ENCODE assay signal across 8 cellular contexts in genomic region chr16:4767872-4768548, GRCh38. TPM values are rescaled to one million over a fixed set of nuclear protein-coding genes. Genes with fewer than 3 reads are reported as not detected.
DNase-seq lines count a peak whose midpoint lies in the region; ATAC-seq and TF ChIP-seq lines count a peak whose summit lies in the region.

No MANE protein-coding gene starts in this region.

- POLR2A ChIA-PET in Panc1 (lab: Charles Lee), result no interaction called here

- H3K36me3 ChIP-seq in BE2C (peaks cover 5% of the 10 kb centered on the region), Panc1 (ENCODE audit: control insufficient read depth, insufficient read depth, low read length) (no peaks in the 10 kb centered on the region), endocrine pancreas (ENCODE audit: control insufficient read depth, insufficient read depth, low read length) (peaks cover 3% of the 10 kb centered on the region)

- CTCF ChIA-PET in Panc1 (lab: Charles Lee), result interaction anchor here (0.6 kb wide), 1 partner anchor 108 kb away, joined by 3 read pairs; no protein-coding TSS in a partner anchor

- H3K4me1 ChIP-seq in BE2C (no peaks in the 10 kb centered on the region), Panc1 (ENCODE audit: control insufficient read depth, insufficient read depth, low read length) (peaks cover 18% of the 10 kb centered on the region), endocrine pancreas (ENCODE audit: control insufficient read depth, insufficient read depth, low read length) (no peaks in the 10 kb centered on the region)

- peak overlapping the region; percentile 82 for H3K4me3 Mint-ChIP-seq in nephron progenitor cell

- no peak for TF ChIP-seq CTCF in BE2C (IDR thresholded peaks at IDR 0.05; ENCODE audit: low read depth, low read length)
- TF ChIP-seq CTCF in Panc1 (IDR thresholded peaks at IDR 0.05), result no peak
- no peak for TF ChIP-seq CTCF in nephron progenitor cell (IDR thresholded peaks at IDR 0.05)

- H3K27me3 Mint-ChIP-seq in nephron progenitor cell (ENCODE audit: low read depth, poor library complexity), result no peaks in the 10 kb centered on the region

- no peaks in the 10 kb centered on the region for H3K9me3 Mint-ChIP-seq in nephron progenitor cell

- peak overlapping the region; percentile 97 for H3K27ac ChIP-seq in Panc1 (ENCODE audit: low read length)

- H3K9me3 ChIP-seq in BE2C (no peaks in the 10 kb centered on the region), Panc1 (ENCODE audit: control insufficient read depth, insufficient read depth, low read depth, low read length) (no peaks in the 10 kb centered on the region), endocrine pancreas (ENCODE audit: control insufficient read depth, low read length) (no peaks in the 10 kb centered on the region)

- H3K4me3 ChIP-seq in BE2C (ENCODE audit: low read depth, low read length) (peak overlapping the region; percentile 70), Panc1 (ENCODE audit: low read depth in 2 of 2, low read length in 2 of 2) (peak overlapping the region; percentile 70 to 94), endocrine pancreas (ENCODE audit: control insufficient read depth, insufficient read depth, low read length) (peak overlapping the region; percentile 78)

- peaks cover 6% of the 10 kb centered on the region for H3K36me3 Mint-ChIP-seq in nephron progenitor cell (ENCODE audit: low read depth)

- BruUV-seq in Panc1 (replicated peaks; lab: Mats Ljungman, UMichigan), result no TSS peak

- ATAC-seq in GM19372 (IDR thresholded peaks at IDR 0.05; ENCODE audit: low read depth, unreplicated experiment), result peak; percentile 2
- ATAC-seq in Panc1, result no peak
- ATAC-seq in GM18861 (IDR thresholded peaks at IDR 0.05; ENCODE audit: unreplicated experiment), result no peak

- in situ Hi-C loops in Panc1 (cut with HindIII; ENCODE audit: low pct_unique_long_range_greater_than_20kb, low sequenced_read_pairs), result no loop called here

- intact Hi-C loops in Panc1 (cut with micrococcal nuclease; ENCODE audit: unreplicated experiment), result no loop called here

- H3K4me1 Mint-ChIP-seq in nephron progenitor cell, result peaks cover 25% of the 10 kb centered on the region

- DNase-seq in BE2C (no peak), Panc1 (ENCODE audit: low read depth, low spot score) (no peak), nephron progenitor cell (no peak), mesenteric fat pad (ENCODE audit: low spot score) (no peak)
- DNase-seq in stimulated activated CD4-positive, alpha-beta T cell treated with anti-CD3 and anti-CD28 coated beads, Interleukin-4, amount 100 ng/mL, for 24 hours, result no peak

- no peak overlapping the region for H3K27ac Mint-ChIP-seq in nephron progenitor cell

- no peaks in the 10 kb centered on the region for H3K27me3 ChIP-seq in BE2C
- no peaks in the 10 kb centered on the region for H3K27me3 ChIP-seq in Panc1 (ENCODE audit: control insufficient read depth, insufficient read depth, low read length)
- H3K27me3 ChIP-seq in endocrine pancreas (ENCODE audit: control insufficient read depth, insufficient read depth, low read length), result no peaks in the 10 kb centered on the region

- no peak overlapping the region for H3K9ac ChIP-seq in endocrine pancreas (ENCODE audit: control insufficient read depth, insufficient read depth, low read length)

RNA-seq across cellular contexts. Expression of gene ZNF500, which starts 1.0 kb away (rescaled TPM):
- 11.1 TPM for polyA plus RNA-seq in BE2C (2012; ENCODE audit: insufficient read depth, insufficient read length, low read depth)
- total RNA-seq in Panc1 (2021; ENCODE audit: unreplicated experiment), result 25.8 TPM
- polyA plus RNA-seq in Panc1 (2012; ENCODE audit: insufficient read length), result 17.4 TPM
- total RNA-seq in mesenteric fat pad, result 12.4 TPM

RNA-seq across cellular contexts. Expression of gene SEPTIN12, which starts 20.1 kb away (rescaled TPM):
- polyA plus RNA-seq in BE2C (2012; ENCODE audit: insufficient read depth, insufficient read length, low read depth), result not detected
- total RNA-seq in Panc1 (2021; ENCODE audit: unreplicated experiment) (not detected), mesenteric fat pad (not detected)
- not detected for polyA plus RNA-seq in Panc1 (2012; ENCODE audit: insufficient read length)

RNA-seq across cellular contexts. Expression of gene SMIM22, which starts 27.2 kb away (rescaled TPM):
- polyA plus RNA-seq in BE2C (2012; ENCODE audit: insufficient read depth, insufficient read length, low read depth), result 5.6 TPM
- total RNA-seq in Panc1 (2021; ENCODE audit: unreplicated experiment) (not detected), mesenteric fat pad (not detected)
- polyA plus RNA-seq in Panc1 (2012; ENCODE audit: insufficient read length), result not detected

RNA-seq across cellular contexts. Expression of gene DNAAF8, which starts 33.7 kb away (rescaled TPM):
- polyA plus RNA-seq in BE2C (2012; ENCODE audit: insufficient read depth, insufficient read length, low read depth), result 0.57 TPM
- 2.3 TPM for total RNA-seq in Panc1 (2021; ENCODE audit: unreplicated experiment)
- polyA plus RNA-seq in Panc1 (2012; ENCODE audit: insufficient read length), result 2.5 TPM
- total RNA-seq in mesenteric fat pad, result 1.3 TPM

RNA-seq across cellular contexts. Expression of gene ANKS3, which starts 33.9 kb away (rescaled TPM):
- polyA plus RNA-seq in BE2C (2012; ENCODE audit: insufficient read depth, insufficient read length, low read depth), result 26.6 TPM
- 26.6 TPM for total RNA-seq in Panc1 (2021; ENCODE audit: unreplicated experiment)
- 26.3 TPM for polyA plus RNA-seq in Panc1 (2012; ENCODE audit: insufficient read length)
- total RNA-seq in mesenteric fat pad, result 16.4 TPM
